In genomic region chr17:42288078-42288984, GRCh38 we compare ENCODE assay signal across 1 cellular context.
A peak's percentile ranks its signal among the peaks of the same experiment; 100 is the strongest.
TF ChIP-seq lines count a peak whose summit lies in the region.

Gene STAT5A (plus strand): TSS chr17:42288498. CDS start chr17:42289412, 914 bp downstream.

TF ChIP-seq in H1, 55 proteins besides CTCF, POLR2A, EP300 and RAD21 (continued from another document):
- 0 out of 2 replicates have a peak, but pooled peaks have one; percentile 27 for TF ChIP-seq USF2 (IDR thresholded peaks at IDR 0.05; ENCODE audit: low read length)
- peak; percentile 50 for TF ChIP-seq ASH2L (IDR thresholded peaks at IDR 0.05; ENCODE audit: low read length)
- TF ChIP-seq KDM4A (IDR thresholded peaks at IDR 0.05; ENCODE audit: low read depth, low read length, severe bottlenecking): peak; percentile 44
- peak; percentile 75 for TF ChIP-seq RNF2 (IDR thresholded peaks at IDR 0.05; ENCODE audit: borderline replicate concordance, low read depth, low read length, missing control alignments, poor library complexity, severe bottlenecking)
